1 cellular context compared by ENCODE assay signal in genomic region chr4:92483341-92483740, GRCh38.
TF ChIP-seq lines count a peak whose summit lies in the region.

No MANE protein-coding gene starts in this region.

TF ChIP-seq in WTC11, 78 proteins besides CTCF, POLR2A, EP300 and RAD21 (continued from another document):
- TF ChIP-seq RORB (CRISPR knock-in tag; IDR thresholded peaks at IDR 0.05) (no peak), SMAD4 (CRISPR knock-in tag; IDR thresholded peaks at IDR 0.05) (no peak), EMX1 (CRISPR knock-in tag; IDR thresholded peaks at IDR 0.05) (no peak), CBFB (CRISPR knock-in tag; IDR thresholded peaks at IDR 0.05; ENCODE audit: low read depth) (no peak), ZNF121 (CRISPR knock-in tag; IDR thresholded peaks at IDR 0.05) (no peak), ESRRA (CRISPR knock-in tag; IDR thresholded peaks at IDR 0.05; ENCODE audit: borderline replicate concordance) (no peak), USF1 (CRISPR knock-in tag; IDR thresholded peaks at IDR 0.05) (no peak), AR (CRISPR knock-in tag; IDR thresholded peaks at IDR 0.05) (no peak)
- TF ChIP-seq, protein P1, sequence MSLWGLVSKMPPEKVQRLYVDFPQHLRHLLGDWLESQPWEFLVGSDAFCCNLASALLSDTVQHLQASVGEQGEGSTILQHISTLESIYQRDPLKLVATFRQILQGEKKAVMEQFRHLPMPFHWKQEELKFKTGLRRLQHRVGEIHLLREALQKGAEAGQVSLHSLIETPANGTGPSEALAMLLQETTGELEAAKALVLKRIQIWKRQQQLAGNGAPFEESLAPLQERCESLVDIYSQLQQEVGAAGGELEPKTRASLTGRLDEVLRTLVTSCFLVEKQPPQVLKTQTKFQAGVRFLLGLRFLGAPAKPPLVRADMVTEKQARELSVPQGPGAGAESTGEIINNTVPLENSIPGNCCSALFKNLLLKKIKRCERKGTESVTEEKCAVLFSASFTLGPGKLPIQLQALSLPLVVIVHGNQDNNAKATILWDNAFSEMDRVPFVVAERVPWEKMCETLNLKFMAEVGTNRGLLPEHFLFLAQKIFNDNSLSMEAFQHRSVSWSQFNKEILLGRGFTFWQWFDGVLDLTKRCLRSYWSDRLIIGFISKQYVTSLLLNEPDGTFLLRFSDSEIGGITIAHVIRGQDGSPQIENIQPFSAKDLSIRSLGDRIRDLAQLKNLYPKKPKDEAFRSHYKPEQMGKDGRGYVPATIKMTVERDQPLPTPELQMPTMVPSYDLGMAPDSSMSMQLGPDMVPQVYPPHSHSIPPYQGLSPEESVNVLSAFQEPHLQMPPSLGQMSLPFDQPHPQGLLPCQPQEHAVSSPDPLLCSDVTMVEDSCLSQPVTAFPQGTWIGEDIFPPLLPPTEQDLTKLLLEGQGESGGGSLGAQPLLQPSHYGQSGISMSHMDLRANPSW (CRISPR knock-in tag; conservative IDR thresholded peaks at IDR 0.05; ENCODE audit: low read depth) = no peak
